Comparison of ENCODE assay signal across 19 cellular contexts in the genomic region with DNA sequence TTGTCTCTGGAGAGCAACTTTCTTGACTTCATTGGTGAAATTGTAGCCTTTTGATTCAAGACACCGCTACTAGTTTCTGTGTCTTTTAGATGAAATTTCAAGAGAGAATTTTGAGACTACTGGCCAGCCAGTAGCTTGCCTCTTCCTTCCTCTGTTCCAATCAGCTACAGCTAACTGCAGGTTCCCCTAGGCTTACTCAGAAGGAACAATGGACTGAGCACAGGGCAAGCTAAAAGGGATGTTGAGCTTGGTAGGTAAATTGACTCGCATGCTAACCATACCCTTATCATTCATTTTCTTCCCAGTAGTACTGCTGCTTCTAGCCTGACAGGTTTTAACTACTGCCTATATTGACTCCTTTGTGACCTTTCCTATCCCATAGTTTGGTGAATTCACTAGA.
"Had no signal": no experiment of that assay in that cellular context is flagged by ENCODE, and none has a peak within 500 bp of the region (broad histone marks: within the 10 kb centered on the region; RNA-seq: fewer than 3 reads in every experiment).

No MANE protein-coding gene starts in this region.

- H3K27ac ChIP-seq: ascending aorta, stomach, upper lobe of left lung had no signal

- H3K27me3 ChIP-seq: ascending aorta, dorsolateral prefrontal cortex, stomach, testis, upper lobe of left lung had no signal

- H3K36me3 ChIP-seq: ascending aorta, stomach, upper lobe of left lung had no signal

- DNase-seq: activated CD4-positive, alpha-beta memory T cell treated with anti-CD3 and anti-CD28 coated beads, Interleukin-2, amount 10 ng/mL, durations not matched to agents 7 days and 5 days; activated CD4-positive, alpha-beta T cell treated with anti-CD3 and anti-CD28 coated beads for 4 hours; activated naive CD4-positive, alpha-beta T cell treated with anti-CD3 and anti-CD28 coated beads, Interleukin-2, amount 10 ng/mL, durations not matched to agents 7 days and 5 days; activated T-cell treated with anti-CD3 and anti-CD28 coated beads, Interleukin-2, amount 50 U/mL, for 24 hours; dorsolateral prefrontal cortex; endodermal cell; erythroblast; left cardiac atrium; mucosa of descending colon; naive thymus-derived CD8-positive, alpha-beta T cell; nucleus accumbens; posterior cingulate gyrus; retina; stimulated activated CD4-positive, alpha-beta T cell treated with anti-CD3 and anti-CD28 coated beads, Interleukin-12 subunit alpha, Interleukin-12 subunit beta, amount 100 ng/mL, for 4 hours; stimulated activated CD4-positive, alpha-beta T cell treated with anti-CD3 and anti-CD28 coated beads, Interleukin-2, amount 100 ng/mL, for 24 hours; stomach; testis; upper lobe of left lung had no signal

- ATAC-seq: left cardiac atrium; mucosa of descending colon; naive thymus-derived CD8-positive, alpha-beta T cell had no signal

- H3K4me3 ChIP-seq: ascending aorta, mucosa of descending colon, stomach, testis, upper lobe of left lung had no signal

- H3K4me1 ChIP-seq: ascending aorta, stomach, testis, upper lobe of left lung had no signal

- H3K9me3 ChIP-seq: ascending aorta, mucosa of descending colon, stomach, testis, upper lobe of left lung had no signal
